In genomic region chr7:151247611-151248176, GRCh38 we compare ENCODE assay signal across 8 cellular contexts. TPM values are rescaled to one million over a fixed set of nuclear protein-coding genes. Genes with fewer than 3 reads are reported as not detected.
DNase-seq lines count a peak whose midpoint lies in the region; ATAC-seq and TF ChIP-seq lines count a peak whose summit lies in the region.

No MANE protein-coding gene starts in this region.

- TF ChIP-seq CTCF in DND-41 (IDR thresholded peaks at IDR 0.05; ENCODE audit: borderline replicate concordance, extremely low read depth, low read length, poor library complexity, severe bottlenecking) (no peak), foreskin fibroblast (IDR thresholded peaks at IDR 0.05; ENCODE audit: low read depth, low read length) (no peak)

- DNase-seq in DND-41, result no peak
- no peak for DNase-seq in SJSA1 (ENCODE audit: low read depth in 1 of 2, low spot score in 2 of 2)
- DNase-seq in foreskin fibroblast, result peak in 1 of 2 donors; percentile 62
- DNase-seq in left lobe of liver (ENCODE audit: low spot score), result no peak
- DNase-seq in stimulated activated CD4-positive, alpha-beta T cell treated with anti-CD3 and anti-CD28 coated beads, Interleukin-12 subunit alpha, Interleukin-12 subunit beta, amount 100 ng/mL, for 4 hours, result no peak

- peaks cover 82% of the 10 kb centered on the region for H3K27me3 ChIP-seq in DND-41 (ENCODE audit: insufficient read depth, low read length, poor library complexity)
- H3K27me3 ChIP-seq in SJSA1 (replicated peaks), result no peaks in the 10 kb centered on the region
- H3K27me3 ChIP-seq in rectal smooth muscle tissue (ENCODE audit: control insufficient read depth, insufficient read depth, low read length), result peaks cover 13% of the 10 kb centered on the region

- H3K4me1 ChIP-seq in DND-41 (ENCODE audit: insufficient read depth, low read length), result peaks cover 60% of the 10 kb centered on the region
- H3K4me1 ChIP-seq in SJSA1 (replicated peaks), result peaks cover 54% of the 10 kb centered on the region
- peaks cover 44% of the 10 kb centered on the region for H3K4me1 ChIP-seq in rectal smooth muscle tissue (ENCODE audit: control insufficient read depth, insufficient read depth, low read length)

- ATAC-seq in DND-41 (ENCODE audit: insufficient read depth, low read depth) (no peak), HG03520 (IDR thresholded peaks at IDR 0.05; ENCODE audit: unreplicated experiment) (no peak), GM21576 (IDR thresholded peaks at IDR 0.05; ENCODE audit: unreplicated experiment) (no peak), left lobe of liver (no peak)

- peak overlapping the region in 1 of 2 experiments; percentile 57; a peak in 1 of 4 replicates for H3K4me3 ChIP-seq in DND-41 (ENCODE audit: low read depth in 1 of 2, low read length in 2 of 2)
- peak overlapping the region; percentile 59 for H3K4me3 ChIP-seq in SJSA1
- peak overlapping the region; percentile 75 to 77 for H3K4me3 ChIP-seq in foreskin fibroblast (ENCODE audit: low read depth in 1 of 2, low read length in 2 of 2)
- H3K4me3 ChIP-seq in rectal smooth muscle tissue (ENCODE audit: low read length), result peak overlapping the region; percentile 75

- peaks cover 31% of the 10 kb centered on the region for H4K20me1 ChIP-seq in DND-41 (ENCODE audit: insufficient read depth, low read length)

- peak overlapping the region; percentile 80 for H3K4me2 ChIP-seq in DND-41 (ENCODE audit: insufficient read depth, low read length)

- H3K27ac ChIP-seq in DND-41 (ENCODE audit: low read length) (no peak overlapping the region), SJSA1 (no peak overlapping the region; the same call in 1 of the 2 replicates), rectal smooth muscle tissue (ENCODE audit: low read depth, low read length) (peak overlapping the region; percentile 84)

- no peak overlapping the region for H2AFZ ChIP-seq in DND-41 (ENCODE audit: low read depth, low read length)

- H3K79me2 ChIP-seq in DND-41 (ENCODE audit: insufficient read depth, low read length), result no peaks in the 10 kb centered on the region

- H3K36me3 ChIP-seq in DND-41 (ENCODE audit: insufficient read depth, low read length) (no peaks in the 10 kb centered on the region), SJSA1 (0 out of 2 replicates have a peak, but pooled peaks cover 9% of the 10 kb centered on the region), rectal smooth muscle tissue (ENCODE audit: control insufficient read depth, insufficient read depth, low read length) (no peaks in the 10 kb centered on the region)

- H3K9ac ChIP-seq in DND-41 (ENCODE audit: low read depth, low read length) (peak overlapping the region; percentile 47; the same call in 1 of the 2 replicates), rectal smooth muscle tissue (ENCODE audit: low read length) (peak overlapping the region; percentile 50)

- H3K9me3 ChIP-seq in DND-41 (ENCODE audit: insufficient read depth, low read length, severe bottlenecking) (no peaks in the 10 kb centered on the region), SJSA1 (replicated peaks) (no peaks in the 10 kb centered on the region; the same call in 1 of the 2 replicates)

RNA-seq across cellular contexts. Expression of gene SMARCD3, which starts 0.8 kb away (rescaled TPM):
- total RNA-seq in SJSA1 (2014; rRNA removed; shearing (Covaris generic)), result 20.9 and 22.6 TPM in 2 replicates
- 2.2 TPM for total RNA-seq in left lobe of liver

RNA-seq across cellular contexts. Expression of gene CHPF2, which starts 15.4 kb away (rescaled TPM):
- total RNA-seq in SJSA1 (2014; rRNA removed; shearing (Covaris generic)), result 50.1 and 68.1 TPM in 2 replicates
- total RNA-seq in left lobe of liver, result 16.1 TPM

RNA-seq across cellular contexts. Expression of gene ABCF2, which starts 20.7 kb away (rescaled TPM):
- 52.0 and 72.6 TPM in 2 replicates for total RNA-seq in SJSA1 (2014; rRNA removed; shearing (Covaris generic))
- 7.8 TPM for total RNA-seq in left lobe of liver

RNA-seq across cellular contexts. Expression of gene H2BK1, which starts 37.4 kb away (rescaled TPM):
- not detected in 2 replicates for total RNA-seq in SJSA1 (2014; rRNA removed; shearing (Covaris generic))
- total RNA-seq in left lobe of liver, result not detected
